In the genomic region with DNA sequence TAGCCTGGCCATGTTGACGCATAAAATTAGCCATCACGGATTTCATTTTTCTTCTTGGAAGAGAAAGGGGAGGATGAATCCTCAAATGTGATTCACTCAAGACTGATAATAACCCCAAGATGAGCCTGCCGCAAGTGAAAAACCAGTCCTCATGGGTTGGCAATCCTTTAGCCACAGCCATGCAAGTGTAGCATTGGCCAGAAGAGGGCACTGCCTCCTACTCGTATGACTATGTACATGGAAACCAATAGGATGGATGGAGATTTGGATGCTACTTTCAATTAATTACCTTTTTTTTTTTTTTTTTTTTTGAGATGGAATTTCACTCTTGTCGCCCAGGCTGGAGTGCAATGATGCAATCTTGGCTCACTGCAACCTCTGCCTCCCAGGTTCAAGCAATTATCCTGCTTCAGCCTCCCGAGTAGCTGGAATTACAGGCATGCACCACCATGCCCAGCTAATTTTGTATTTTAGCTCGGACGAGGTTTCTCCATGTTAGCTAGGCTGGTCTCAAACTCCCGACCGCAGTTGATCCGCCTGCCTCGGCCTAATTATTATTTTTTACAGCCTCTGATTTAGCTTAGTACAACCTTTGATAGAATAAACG, we compare ENCODE assay signal across 8 cellular contexts. TPM values are rescaled to one million over a fixed set of nuclear protein-coding genes. Genes with fewer than 3 reads are reported as not detected.
A peak's percentile ranks its signal among the peaks of the same experiment; 100 is the strongest.
DNase-seq lines count a peak whose midpoint lies in the region; ATAC-seq and TF ChIP-seq lines count a peak whose summit lies in the region.
"Not testable (repeated sequence)": the region's sequence is repeated elsewhere in the genome, so short reads cannot be mapped to it uniquely, and the experiment has no call there.

No MANE protein-coding gene starts in this region.

- H3K4me3 ChIP-seq in GM12865 (ENCODE audit: low read depth, low read length); upper lobe of left lung: not testable (repeated sequence)

- not testable (repeated sequence) for H3K4me3 Mint-ChIP-seq in activated naive CD8-positive, alpha-beta T cell treated with anti-CD3 and anti-CD28 coated beads, Interleukin-2, amount 10 ng/mL, durations not matched to agents 7 days and 5 days

- peak; percentile 91 for TF ChIP-seq CTCF in GM12865 (IDR thresholded peaks at IDR 0.05; ENCODE audit: insufficient read depth, low read depth, low read length, missing control alignments)
- TF ChIP-seq CTCF in upper lobe of left lung (IDR thresholded peaks at IDR 0.05), result peak; percentile 83 to 91 (median 88)

- intact Hi-C loops in Right ventricle myocardium inferior (cut with DNase I), result loop anchor here (1.0 to 2.0 kb wide), 2 partner anchors 47 to 72 kb away; no protein-coding TSS in a partner anchor

- POLR2A ChIA-PET in activated naive CD8-positive, alpha-beta T cell treated with anti-CD3 and anti-CD28 coated beads, Interleukin-2, amount 10 ng/mL, durations not matched to agents 7 days and 5 days (lab: Charles Lee), result interaction anchor here (0.7 to 1.1 kb wide), 5 partner anchors 27 to 71 kb away, joined by 3 to 7 read pairs (median 4); a partner anchor contains a TSS

- ATAC-seq in HG02840 (IDR thresholded peaks at IDR 0.05; ENCODE audit: low FRiP score, unreplicated experiment), result peak; percentile 60
- peak; percentile 96 for ATAC-seq in activated naive CD8-positive, alpha-beta T cell treated with anti-CD3 and anti-CD28 coated beads, Interleukin-2, amount 10 ng/mL, durations not matched to agents 7 days and 5 days (ENCODE audit: low read depth)
- peak; percentile 92 for ATAC-seq in Right ventricle myocardium inferior
- peak; percentile 91 to 97 for ATAC-seq in upper lobe of left lung (ENCODE audit: low FRiP score in 2 of 2)

- not testable (repeated sequence) for TF ChIP-seq EP300 in upper lobe of left lung (IDR thresholded peaks at IDR 0.05)

- not testable (repeated sequence) for TF ChIP-seq POLR2A in upper lobe of left lung (IDR thresholded peaks at IDR 0.05)

- H3K27me3 Mint-ChIP-seq in activated naive CD8-positive, alpha-beta T cell treated with anti-CD3 and anti-CD28 coated beads, Interleukin-2, amount 10 ng/mL, durations not matched to agents 7 days and 5 days, result not testable (repeated sequence)

- peaks cover 28% of the 10 kb centered on the region for H3K4me1 Mint-ChIP-seq in activated naive CD8-positive, alpha-beta T cell treated with anti-CD3 and anti-CD28 coated beads, Interleukin-2, amount 10 ng/mL, durations not matched to agents 7 days and 5 days

- 41 to 50% methylated on average over 13 of the region's 13 CpGs for WGBS in upper lobe of left lung, 2 donors

- not testable (repeated sequence) for H3K27ac ChIP-seq in upper lobe of left lung

- not testable (repeated sequence) for H3K36me3 ChIP-seq in upper lobe of left lung

- H3K9me3 ChIP-seq in upper lobe of left lung, result not testable (repeated sequence)

- not testable (repeated sequence) for H3K27me3 ChIP-seq in upper lobe of left lung

- not testable (repeated sequence) for H3K9me3 Mint-ChIP-seq in activated naive CD8-positive, alpha-beta T cell treated with anti-CD3 and anti-CD28 coated beads, Interleukin-2, amount 10 ng/mL, durations not matched to agents 7 days and 5 days

- peaks cover 0 to 11% (median 3%) of the 10 kb centered on the region in 4 donors for H3K4me1 ChIP-seq in upper lobe of left lung

- H3K36me3 Mint-ChIP-seq in activated naive CD8-positive, alpha-beta T cell treated with anti-CD3 and anti-CD28 coated beads, Interleukin-2, amount 10 ng/mL, durations not matched to agents 7 days and 5 days, result not testable (repeated sequence)

- DNase-seq in GM12865 (ENCODE audit: low read depth), result peak; percentile 88
- peak; percentile 33 for DNase-seq in NCI-H187 treated with DMSO at 0.1 percent for 48 hours (lab: John Stamatoyannopoulos, UW)
- peak; percentile 68 for DNase-seq in T follicular helper cell (ENCODE audit: low read depth)
- DNase-seq in activated naive CD8-positive, alpha-beta T cell treated with anti-CD3 and anti-CD28 coated beads, Interleukin-2, amount 10 ng/mL, durations not matched to agents 7 days and 5 days, result peak; percentile 71
- DNase-seq in Right ventricle myocardium inferior (ENCODE audit: missing footprints), result peak; percentile 83
- peak; percentile 86 for DNase-seq in pons (ENCODE audit: low spot score)
- peak in 1 of 2 donors; percentile 90 for DNase-seq in upper lobe of left lung

- not testable (repeated sequence) for H3K27ac Mint-ChIP-seq in activated naive CD8-positive, alpha-beta T cell treated with anti-CD3 and anti-CD28 coated beads, Interleukin-2, amount 10 ng/mL, durations not matched to agents 7 days and 5 days

RNA-seq across cellular contexts. Expression of a gene that starts 38.2 kb away (rescaled TPM):
- 10 to 100 TPM; 87.1 to 87.3 TPM for total RNA-seq in activated naive CD8-positive, alpha-beta T cell treated with anti-CD3 and anti-CD28 coated beads, Interleukin-2, amount 10 ng/mL, durations not matched to agents 7 days and 5 days
- total RNA-seq in Right ventricle myocardium inferior, result 65.0 TPM
- 10 to 100 TPM; 22.0 to 81.8 (median 59.3) TPM for total RNA-seq in upper lobe of left lung

RNA-seq across cellular contexts. Expression of a gene that starts 39.4 kb away (rescaled TPM):
- total RNA-seq in activated naive CD8-positive, alpha-beta T cell treated with anti-CD3 and anti-CD28 coated beads, Interleukin-2, amount 10 ng/mL, durations not matched to agents 7 days and 5 days, result 100 to 1,000 TPM; 115 to 119 TPM
- total RNA-seq in Right ventricle myocardium inferior, result 265 TPM
- total RNA-seq in upper lobe of left lung, result 100 to 1,000 TPM; 205 to 710 (median 440) TPM
